In the genomic region with DNA sequence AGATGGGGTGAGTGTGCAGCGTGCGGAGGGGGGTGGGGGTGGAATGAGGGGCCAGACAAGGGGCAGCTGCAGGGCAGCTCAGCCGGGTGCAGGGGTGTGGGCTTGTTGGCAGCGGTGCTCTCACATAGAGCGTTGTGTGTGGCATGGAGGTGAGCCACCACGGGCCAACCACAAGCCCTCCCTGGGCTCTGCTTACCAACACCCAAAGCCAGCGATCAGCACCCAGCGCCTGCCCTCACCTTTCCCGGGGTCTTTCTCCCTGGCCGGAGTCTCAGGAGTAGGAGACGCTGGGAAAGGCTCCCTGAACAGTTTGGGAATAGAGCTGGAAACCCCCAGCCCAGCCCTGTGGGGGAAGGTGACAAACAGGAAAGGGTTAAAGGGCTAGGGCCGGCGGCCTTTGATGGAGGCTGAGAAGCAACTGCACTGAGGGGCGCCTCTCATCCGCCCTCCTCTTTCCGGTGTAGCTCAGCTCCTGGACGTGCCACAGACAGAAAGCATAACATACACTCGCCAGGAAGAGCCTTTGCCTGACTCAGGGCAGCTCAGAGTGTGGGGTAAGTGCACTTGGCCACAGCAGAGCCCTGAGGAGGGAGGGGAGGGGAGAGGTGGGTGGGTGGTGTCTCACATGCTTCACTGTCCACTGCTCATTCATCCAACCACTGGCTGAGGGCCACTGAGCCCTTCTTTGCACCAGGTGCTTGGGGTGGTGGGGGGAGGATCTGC, we compare ENCODE assay signal across 1 cellular context.
TF ChIP-seq lines count a peak whose summit lies in the region.

No MANE protein-coding gene starts in this region.

TF ChIP-seq in HepG2, 621 proteins besides CTCF, POLR2A, EP300 and RAD21 (continued from another document and continues in another):
- TF ChIP-seq, protein P1, sequence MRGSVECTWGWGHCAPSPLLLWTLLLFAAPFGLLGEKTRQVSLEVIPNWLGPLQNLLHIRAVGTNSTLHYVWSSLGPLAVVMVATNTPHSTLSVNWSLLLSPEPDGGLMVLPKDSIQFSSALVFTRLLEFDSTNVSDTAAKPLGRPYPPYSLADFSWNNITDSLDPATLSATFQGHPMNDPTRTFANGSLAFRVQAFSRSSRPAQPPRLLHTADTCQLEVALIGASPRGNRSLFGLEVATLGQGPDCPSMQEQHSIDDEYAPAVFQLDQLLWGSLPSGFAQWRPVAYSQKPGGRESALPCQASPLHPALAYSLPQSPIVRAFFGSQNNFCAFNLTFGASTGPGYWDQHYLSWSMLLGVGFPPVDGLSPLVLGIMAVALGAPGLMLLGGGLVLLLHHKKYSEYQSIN (CRISPR knock-in tag; IDR thresholded peaks at IDR 0.05; ENCODE audit: borderline replicate concordance) = no peak
- TF ChIP-seq ZNF605 (CRISPR knock-in tag; IDR thresholded peaks at IDR 0.05) (peak; percentile 83; the same call in 1 of the 2 replicates), ZNF205 (CRISPR knock-in tag; IDR thresholded peaks at IDR 0.05) (no peak), CC2D1A (CRISPR knock-in tag; IDR thresholded peaks at IDR 0.05) (no peak), ZNF563 (CRISPR knock-in tag; IDR thresholded peaks at IDR 0.05) (no peak), ZBTB7A (CRISPR knock-in tag; IDR thresholded peaks at IDR 0.05) (no peak), NFKB2 (CRISPR knock-in tag; IDR thresholded peaks at IDR 0.05; ENCODE audit: borderline replicate concordance) (0 out of 2 replicates have a peak, but pooled peaks have one; percentile 23), PLRG1 (conservative IDR thresholded peaks at IDR 0.05) (no peak), HIVEP1 (CRISPR knock-in tag; IDR thresholded peaks at IDR 0.05) (no peak), MATR3 (CRISPR knock-in tag; IDR thresholded peaks at IDR 0.05) (no peak), ZNF350 (CRISPR knock-in tag; IDR thresholded peaks at IDR 0.05; ENCODE audit: borderline replicate concordance, low read depth) (peak; percentile 74), GABPB1 (CRISPR knock-in tag; IDR thresholded peaks at IDR 0.05) (peak; percentile 61), ZNF44 (CRISPR knock-in tag; IDR thresholded peaks at IDR 0.05) (no peak), ZNF430 (CRISPR knock-in tag; IDR thresholded peaks at IDR 0.05) (peak; percentile 26; the same call in 1 of the 2 replicates), PRPF4 (IDR thresholded peaks at IDR 0.05; ENCODE audit: low read depth, low read length, poor library complexity, severe bottlenecking) (no peak), TAF1 (CRISPR knock-in tag; IDR thresholded peaks at IDR 0.05) (0 out of 2 replicates have a peak, but pooled peaks have one; percentile 1), TGIF2 (CRISPR knock-in tag; IDR thresholded peaks at IDR 0.05) (0 out of 2 replicates have a peak, but pooled peaks have one; percentile 34), ZMYM4 (CRISPR knock-in tag; IDR thresholded peaks at IDR 0.05) (peak; percentile 20; the same call in 1 of the 2 replicates), KAT7 (CRISPR knock-in tag; IDR thresholded peaks at IDR 0.05; ENCODE audit: borderline replicate concordance) (0 out of 2 replicates have a peak, but pooled peaks have one; percentile 49), ZNF10 (CRISPR knock-in tag; IDR thresholded peaks at IDR 0.05; ENCODE audit: borderline replicate concordance, low read depth) (no peak)
- TF ChIP-seq, protein P2, sequence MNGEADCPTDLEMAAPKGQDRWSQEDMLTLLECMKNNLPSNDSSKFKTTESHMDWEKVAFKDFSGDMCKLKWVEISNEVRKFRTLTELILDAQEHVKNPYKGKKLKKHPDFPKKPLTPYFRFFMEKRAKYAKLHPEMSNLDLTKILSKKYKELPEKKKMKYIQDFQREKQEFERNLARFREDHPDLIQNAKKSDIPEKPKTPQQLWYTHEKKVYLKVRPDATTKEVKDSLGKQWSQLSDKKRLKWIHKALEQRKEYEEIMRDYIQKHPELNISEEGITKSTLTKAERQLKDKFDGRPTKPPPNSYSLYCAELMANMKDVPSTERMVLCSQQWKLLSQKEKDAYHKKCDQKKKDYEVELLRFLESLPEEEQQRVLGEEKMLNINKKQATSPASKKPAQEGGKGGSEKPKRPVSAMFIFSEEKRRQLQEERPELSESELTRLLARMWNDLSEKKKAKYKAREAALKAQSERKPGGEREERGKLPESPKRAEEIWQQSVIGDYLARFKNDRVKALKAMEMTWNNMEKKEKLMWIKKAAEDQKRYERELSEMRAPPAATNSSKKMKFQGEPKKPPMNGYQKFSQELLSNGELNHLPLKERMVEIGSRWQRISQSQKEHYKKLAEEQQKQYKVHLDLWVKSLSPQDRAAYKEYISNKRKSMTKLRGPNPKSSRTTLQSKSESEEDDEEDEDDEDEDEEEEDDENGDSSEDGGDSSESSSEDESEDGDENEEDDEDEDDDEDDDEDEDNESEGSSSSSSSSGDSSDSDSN (CRISPR knock-in tag; IDR thresholded peaks at IDR 0.05) = peak; percentile 55; the same call in 1 of the 2 replicates
- TF ChIP-seq, protein P3, sequence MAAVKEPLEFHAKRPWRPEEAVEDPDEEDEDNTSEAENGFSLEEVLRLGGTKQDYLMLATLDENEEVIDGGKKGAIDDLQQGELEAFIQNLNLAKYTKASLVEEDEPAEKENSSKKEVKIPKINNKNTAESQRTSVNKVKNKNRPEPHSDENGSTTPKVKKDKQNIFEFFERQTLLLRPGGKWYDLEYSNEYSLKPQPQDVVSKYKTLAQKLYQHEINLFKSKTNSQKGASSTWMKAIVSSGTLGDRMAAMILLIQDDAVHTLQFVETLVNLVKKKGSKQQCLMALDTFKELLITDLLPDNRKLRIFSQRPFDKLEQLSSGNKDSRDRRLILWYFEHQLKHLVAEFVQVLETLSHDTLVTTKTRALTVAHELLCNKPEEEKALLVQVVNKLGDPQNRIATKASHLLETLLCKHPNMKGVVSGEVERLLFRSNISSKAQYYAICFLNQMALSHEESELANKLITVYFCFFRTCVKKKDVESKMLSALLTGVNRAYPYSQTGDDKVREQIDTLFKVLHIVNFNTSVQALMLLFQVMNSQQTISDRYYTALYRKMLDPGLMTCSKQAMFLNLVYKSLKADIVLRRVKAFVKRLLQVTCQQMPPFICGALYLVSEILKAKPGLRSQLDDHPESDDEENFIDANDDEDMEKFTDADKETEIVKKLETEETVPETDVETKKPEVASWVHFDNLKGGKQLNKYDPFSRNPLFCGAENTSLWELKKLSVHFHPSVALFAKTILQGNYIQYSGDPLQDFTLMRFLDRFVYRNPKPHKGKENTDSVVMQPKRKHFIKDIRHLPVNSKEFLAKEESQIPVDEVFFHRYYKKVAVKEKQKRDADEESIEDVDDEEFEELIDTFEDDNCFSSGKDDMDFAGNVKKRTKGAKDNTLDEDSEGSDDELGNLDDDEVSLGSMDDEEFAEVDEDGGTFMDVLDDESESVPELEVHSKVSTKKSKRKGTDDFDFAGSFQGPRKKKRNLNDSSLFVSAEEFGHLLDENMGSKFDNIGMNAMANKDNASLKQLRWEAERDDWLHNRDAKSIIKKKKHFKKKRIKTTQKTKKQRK (IDR thresholded peaks at IDR 0.05; ENCODE audit: low read length) = no peak
- TF ChIP-seq, protein P4, sequence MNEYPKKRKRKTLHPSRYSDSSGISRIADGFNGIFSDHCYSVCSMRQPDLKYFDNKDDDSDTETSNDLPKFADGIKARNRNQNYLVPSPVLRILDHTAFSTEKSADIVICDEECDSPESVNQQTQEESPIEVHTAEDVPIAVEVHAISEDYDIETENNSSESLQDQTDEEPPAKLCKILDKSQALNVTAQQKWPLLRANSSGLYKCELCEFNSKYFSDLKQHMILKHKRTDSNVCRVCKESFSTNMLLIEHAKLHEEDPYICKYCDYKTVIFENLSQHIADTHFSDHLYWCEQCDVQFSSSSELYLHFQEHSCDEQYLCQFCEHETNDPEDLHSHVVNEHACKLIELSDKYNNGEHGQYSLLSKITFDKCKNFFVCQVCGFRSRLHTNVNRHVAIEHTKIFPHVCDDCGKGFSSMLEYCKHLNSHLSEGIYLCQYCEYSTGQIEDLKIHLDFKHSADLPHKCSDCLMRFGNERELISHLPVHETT (CRISPR knock-in tag; conservative IDR thresholded peaks at IDR 0.05) = no peak
- TF ChIP-seq, protein P5, sequence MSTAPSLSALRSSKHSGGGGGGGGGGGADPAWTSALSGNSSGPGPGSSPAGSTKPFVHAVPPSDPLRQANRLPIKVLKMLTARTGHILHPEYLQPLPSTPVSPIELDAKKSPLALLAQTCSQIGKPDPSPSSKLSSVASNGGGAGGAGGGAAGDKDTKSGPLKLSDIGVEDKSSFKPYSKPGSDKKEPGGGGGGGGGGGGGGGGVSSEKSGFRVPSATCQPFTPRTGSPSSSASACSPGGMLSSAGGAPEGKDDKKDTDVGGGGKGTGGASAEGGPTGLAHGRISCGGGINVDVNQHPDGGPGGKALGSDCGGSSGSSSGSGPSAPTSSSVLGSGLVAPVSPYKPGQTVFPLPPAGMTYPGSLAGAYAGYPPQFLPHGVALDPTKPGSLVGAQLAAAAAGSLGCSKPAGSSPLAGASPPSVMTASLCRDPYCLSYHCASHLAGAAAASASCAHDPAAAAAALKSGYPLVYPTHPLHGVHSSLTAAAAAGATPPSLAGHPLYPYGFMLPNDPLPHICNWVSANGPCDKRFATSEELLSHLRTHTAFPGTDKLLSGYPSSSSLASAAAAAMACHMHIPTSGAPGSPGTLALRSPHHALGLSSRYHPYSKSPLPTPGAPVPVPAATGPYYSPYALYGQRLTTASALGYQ (CRISPR knock-in tag; IDR thresholded peaks at IDR 0.05) = no peak
- TF ChIP-seq, protein P6, sequence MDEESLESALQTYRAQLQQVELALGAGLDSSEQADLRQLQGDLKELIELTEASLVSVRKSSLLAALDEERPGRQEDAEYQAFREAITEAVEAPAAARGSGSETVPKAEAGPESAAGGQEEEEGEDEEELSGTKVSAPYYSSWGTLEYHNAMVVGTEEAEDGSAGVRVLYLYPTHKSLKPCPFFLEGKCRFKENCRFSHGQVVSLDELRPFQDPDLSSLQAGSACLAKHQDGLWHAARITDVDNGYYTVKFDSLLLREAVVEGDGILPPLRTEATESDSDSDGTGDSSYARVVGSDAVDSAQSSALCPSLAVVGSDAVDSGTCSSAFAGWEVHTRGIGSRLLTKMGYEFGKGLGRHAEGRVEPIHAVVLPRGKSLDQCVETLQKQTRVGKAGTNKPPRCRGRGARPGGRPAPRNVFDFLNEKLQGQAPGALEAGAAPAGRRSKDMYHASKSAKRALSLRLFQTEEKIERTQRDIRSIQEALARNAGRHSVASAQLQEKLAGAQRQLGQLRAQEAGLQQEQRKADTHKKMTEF (CRISPR knock-in tag; IDR thresholded peaks at IDR 0.05) = 0 out of 2 replicates have a peak, but pooled peaks have one; percentile 16
- TF ChIP-seq, protein P7, sequence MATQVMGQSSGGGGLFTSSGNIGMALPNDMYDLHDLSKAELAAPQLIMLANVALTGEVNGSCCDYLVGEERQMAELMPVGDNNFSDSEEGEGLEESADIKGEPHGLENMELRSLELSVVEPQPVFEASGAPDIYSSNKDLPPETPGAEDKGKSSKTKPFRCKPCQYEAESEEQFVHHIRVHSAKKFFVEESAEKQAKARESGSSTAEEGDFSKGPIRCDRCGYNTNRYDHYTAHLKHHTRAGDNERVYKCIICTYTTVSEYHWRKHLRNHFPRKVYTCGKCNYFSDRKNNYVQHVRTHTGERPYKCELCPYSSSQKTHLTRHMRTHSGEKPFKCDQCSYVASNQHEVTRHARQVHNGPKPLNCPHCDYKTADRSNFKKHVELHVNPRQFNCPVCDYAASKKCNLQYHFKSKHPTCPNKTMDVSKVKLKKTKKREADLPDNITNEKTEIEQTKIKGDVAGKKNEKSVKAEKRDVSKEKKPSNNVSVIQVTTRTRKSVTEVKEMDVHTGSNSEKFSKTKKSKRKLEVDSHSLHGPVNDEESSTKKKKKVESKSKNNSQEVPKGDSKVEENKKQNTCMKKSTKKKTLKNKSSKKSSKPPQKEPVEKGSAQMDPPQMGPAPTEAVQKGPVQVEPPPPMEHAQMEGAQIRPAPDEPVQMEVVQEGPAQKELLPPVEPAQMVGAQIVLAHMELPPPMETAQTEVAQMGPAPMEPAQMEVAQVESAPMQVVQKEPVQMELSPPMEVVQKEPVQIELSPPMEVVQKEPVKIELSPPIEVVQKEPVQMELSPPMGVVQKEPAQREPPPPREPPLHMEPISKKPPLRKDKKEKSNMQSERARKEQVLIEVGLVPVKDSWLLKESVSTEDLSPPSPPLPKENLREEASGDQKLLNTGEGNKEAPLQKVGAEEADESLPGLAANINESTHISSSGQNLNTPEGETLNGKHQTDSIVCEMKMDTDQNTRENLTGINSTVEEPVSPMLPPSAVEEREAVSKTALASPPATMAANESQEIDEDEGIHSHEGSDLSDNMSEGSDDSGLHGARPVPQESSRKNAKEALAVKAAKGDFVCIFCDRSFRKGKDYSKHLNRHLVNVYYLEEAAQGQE (IDR thresholded peaks at IDR 0.05; ENCODE audit: borderline replicate concordance in 1 of 2, low read depth in 1 of 2, low read length in 2 of 2) = no peak
- TF ChIP-seq, protein P8, sequence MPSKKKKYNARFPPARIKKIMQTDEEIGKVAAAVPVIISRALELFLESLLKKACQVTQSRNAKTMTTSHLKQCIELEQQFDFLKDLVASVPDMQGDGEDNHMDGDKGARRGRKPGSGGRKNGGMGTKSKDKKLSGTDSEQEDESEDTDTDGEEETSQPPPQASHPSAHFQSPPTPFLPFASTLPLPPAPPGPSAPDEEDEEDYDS (CRISPR knock-in tag; IDR thresholded peaks at IDR 0.05) = no peak
- TF ChIP-seq, protein P9, sequence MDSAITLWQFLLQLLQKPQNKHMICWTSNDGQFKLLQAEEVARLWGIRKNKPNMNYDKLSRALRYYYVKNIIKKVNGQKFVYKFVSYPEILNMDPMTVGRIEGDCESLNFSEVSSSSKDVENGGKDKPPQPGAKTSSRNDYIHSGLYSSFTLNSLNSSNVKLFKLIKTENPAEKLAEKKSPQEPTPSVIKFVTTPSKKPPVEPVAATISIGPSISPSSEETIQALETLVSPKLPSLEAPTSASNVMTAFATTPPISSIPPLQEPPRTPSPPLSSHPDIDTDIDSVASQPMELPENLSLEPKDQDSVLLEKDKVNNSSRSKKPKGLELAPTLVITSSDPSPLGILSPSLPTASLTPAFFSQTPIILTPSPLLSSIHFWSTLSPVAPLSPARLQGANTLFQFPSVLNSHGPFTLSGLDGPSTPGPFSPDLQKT (CRISPR knock-in tag; IDR thresholded peaks at IDR 0.05; ENCODE audit: borderline replicate concordance) = no peak
- TF ChIP-seq, protein P10, sequence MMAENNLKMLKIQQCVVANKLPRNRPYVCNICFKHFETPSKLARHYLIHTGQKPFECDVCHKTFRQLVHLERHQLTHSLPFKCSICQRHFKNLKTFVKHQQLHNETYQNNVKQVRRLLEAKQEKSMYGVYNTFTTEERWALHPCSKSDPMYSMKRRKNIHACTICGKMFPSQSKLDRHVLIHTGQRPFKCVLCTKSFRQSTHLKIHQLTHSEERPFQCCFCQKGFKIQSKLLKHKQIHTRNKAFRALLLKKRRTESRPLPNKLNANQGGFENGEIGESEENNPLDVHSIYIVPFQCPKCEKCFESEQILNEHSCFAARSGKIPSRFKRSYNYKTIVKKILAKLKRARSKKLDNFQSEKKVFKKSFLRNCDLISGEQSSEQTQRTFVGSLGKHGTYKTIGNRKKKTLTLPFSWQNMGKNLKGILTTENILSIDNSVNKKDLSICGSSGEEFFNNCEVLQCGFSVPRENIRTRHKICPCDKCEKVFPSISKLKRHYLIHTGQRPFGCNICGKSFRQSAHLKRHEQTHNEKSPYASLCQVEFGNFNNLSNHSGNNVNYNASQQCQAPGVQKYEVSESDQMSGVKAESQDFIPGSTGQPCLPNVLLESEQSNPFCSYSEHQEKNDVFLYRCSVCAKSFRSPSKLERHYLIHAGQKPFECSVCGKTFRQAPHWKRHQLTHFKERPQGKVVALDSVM (CRISPR knock-in tag; IDR thresholded peaks at IDR 0.05) = 0 out of 2 replicates have a peak, but pooled peaks have one; percentile 43
